In genomic region chr1:184785529-184785928, GRCh38 we compare ENCODE assay signal across 21 cellular contexts. TPM values are rescaled to one million over a fixed set of nuclear protein-coding genes. Genes with fewer than 3 reads are reported as not detected.
A peak's percentile ranks its signal among the peaks of the same experiment; 100 is the strongest.
DNase-seq lines count a peak whose midpoint lies in the region; ATAC-seq, FAIRE-seq and TF ChIP-seq lines count a peak whose summit lies in the region.
"Had no signal": no experiment of that assay in that cellular context is flagged by ENCODE, and none has a peak within 500 bp of the region (broad histone marks: within the 10 kb centered on the region; RNA-seq: fewer than 3 reads in every experiment).

No MANE protein-coding gene starts in this region.

- no peaks in the 10 kb centered on the region for H3K9me1 ChIP-seq in K562 (ENCODE audit: control insufficient read depth, insufficient read depth, low read length)

- TF ChIP-seq CTCF in A549 (IDR thresholded peaks at IDR 0.05), result no peak
- TF ChIP-seq CTCF in K562 (IDR thresholded peaks at IDR 0.05 in 2 of 3, conservative IDR thresholded peaks at IDR 0.05 in 1 of 3; ENCODE audit: insufficient read depth in 2 of 3, low read depth in 1 of 3, low read length in 3 of 3), result no peak

- no peaks in the 10 kb centered on the region for H3K27me3 ChIP-seq in K562 (ENCODE audit: control insufficient read depth in 2 of 2, insufficient read depth in 2 of 2, low read length in 2 of 2)
- H3K27me3 ChIP-seq: BLaER1 treated with 17β-estradiol and CSF1 and Interleukin-3, amounts not matched to agents 10 nM and 100 nM had no signal

- POLR2A ChIA-PET in A549 (lab: Yijun Ruan, JAX) (no interaction called here), K562 (lab: Yijun Ruan, JAX) (interaction anchor here (0.7 to 1.4 kb wide), 2 partner anchors 10 to 15 kb away, joined by 3 to 4 read pairs; no protein-coding TSS in a partner anchor), T-cell (lab: Charles Lee) (no interaction called here)

- H3K36me3 Mint-ChIP-seq in activated T-cell treated with anti-CD3 and anti-CD28 coated beads, Interleukin-2, amount 50 U/mL, for 72 hours (ENCODE audit: insufficient read depth in 2 of 2), result peaks cover 2 to 8% of the 10 kb centered on the region in 2 donors
- H3K36me3 Mint-ChIP-seq in activated T-cell treated with anti-CD3 and anti-CD28 coated beads, Interleukin-2, amount 50 U/mL, for 4 hours (ENCODE audit: insufficient read depth), result peaks cover 36% of the 10 kb centered on the region
- H3K36me3 Mint-ChIP-seq in T-cell, result peaks cover 51% of the 10 kb centered on the region

- no peaks in the 10 kb centered on the region for H3K36me3 ChIP-seq in K562 (ENCODE audit: control insufficient read depth, insufficient read depth, low read length)

- intact Hi-C loops in K562 (cut with micrococcal nuclease) (no loop called here), head of caudate nucleus (cut with DNase I) (no loop called here)

- 87% methylated on average over 2 of the region's 2 CpGs for WGBS in A549 (ENCODE audit: missing lambda C conversion rate)
- 79% methylated on average over 2 of the region's 2 CpGs for WGBS in K562 (ENCODE audit: insufficient coverage, low coverage, missing lambda C conversion rate)

- no peaks in the 10 kb centered on the region for H4K20me1 ChIP-seq in K562 (replicated peaks; ENCODE audit: control insufficient read depth, insufficient read depth, low read length)
- H4K20me1 ChIP-seq: BLaER1 treated with 17β-estradiol and CSF1 and Interleukin-3, amounts not matched to agents 10 nM and 100 nM had no signal

- H3K9me3 Mint-ChIP-seq in activated T-cell treated with anti-CD3 and anti-CD28 coated beads, Interleukin-2, amount 50 U/mL, for 72 hours, result peaks cover 6 to 11% of the 10 kb centered on the region in 2 donors
- H3K9me3 Mint-ChIP-seq in activated T-cell treated with anti-CD3 and anti-CD28 coated beads, Interleukin-2, amount 50 U/mL, for 4 hours, result peaks cover 38% of the 10 kb centered on the region
- peaks cover 21 to 40% (median 31%) of the 10 kb centered on the region in 3 donors for H3K9me3 Mint-ChIP-seq in T-cell

- no TSS peak for BruUV-seq in K562 (replicated peaks; lab: Mats Ljungman, UMichigan)

- H3K4me1 ChIP-seq in A549 (peaks cover 10% of the 10 kb centered on the region; the same call in 1 of the 3 replicates), K562 (replicated peaks in 1 of 2; ENCODE audit: control insufficient read depth in 2 of 2, insufficient read depth in 2 of 2, low read length in 2 of 2) (peaks cover 0 to 13% of the 10 kb centered on the region in 2 experiments; a peak in 1 of 5 replicates)
- H3K4me1 ChIP-seq: Caco-2 had no signal

- no peak for FAIRE-seq in A549 (lab: Jason Lieb, UNC)
- no peak for FAIRE-seq in K562 (lab: Jason Lieb, UNC)
- FAIRE-seq: D721Med, G401.6, GM12891, GM19239 had no signal

- no peak for TF ChIP-seq RAD21 in A549 (conservative IDR thresholded peaks at IDR 0.05 in 1 of 2, IDR thresholded peaks at IDR 0.05 in 1 of 2)
- no peak for TF ChIP-seq RAD21 in K562 (CRISPR knock-in tag; conservative IDR thresholded peaks at IDR 0.05 in 1 of 2, IDR thresholded peaks at IDR 0.05 in 1 of 2)

- H3K9ac ChIP-seq in K562 (ENCODE audit: insufficient read depth in 1 of 2, low read depth in 2 of 2, low read length in 2 of 2), result no peak overlapping the region
- H3K9ac ChIP-seq: BLaER1 treated with 17β-estradiol and CSF1 and Interleukin-3, amounts not matched to agents 10 nM and 100 nM had no signal

- no peak overlapping the region for H3K4me3 ChIP-seq in A549
- H3K4me3 ChIP-seq in K562, result no peak overlapping the region
- H3K4me3 ChIP-seq: BLaER1 treated with 17β-estradiol and CSF1 and Interleukin-3, amounts not matched to agents 10 nM and 100 nM had no signal

- no peak for TF ChIP-seq EP300 in A549 (IDR thresholded peaks at IDR 0.05)
- TF ChIP-seq EP300 in K562 (IDR thresholded peaks at IDR 0.05; ENCODE audit: low read length), result no peak

- H3K9me3 ChIP-seq in A549, result peaks cover 4% of the 10 kb centered on the region; the same call in 1 of the 3 replicates
- no peaks in the 10 kb centered on the region for H3K9me3 ChIP-seq in K562 (replicated peaks; ENCODE audit: control insufficient read depth, insufficient read depth, low read depth, low read length)

- H3K27ac Mint-ChIP-seq in activated T-cell treated with anti-CD3 and anti-CD28 coated beads, Interleukin-2, amount 50 U/mL, for 72 hours, result peak overlapping the region; percentile 33
- H3K27ac Mint-ChIP-seq in T-cell, result no peak overlapping the region
- H3K27ac Mint-ChIP-seq: B cell; CD4-positive, alpha-beta T cell; CD8-positive, alpha-beta T cell had no signal

- in situ Hi-C loops in K562 (cut with MboI), result no loop called here

- CTCF ChIA-PET in A549 (lab: Yijun Ruan, JAX) (interaction anchor here (1.1 kb wide), 1 partner anchor 9 kb away, joined by 3 read pairs; no protein-coding TSS in a partner anchor), K562 (lab: Yijun Ruan, JAX; ENCODE audit: low intra/inter-chr PET ratio) (no interaction called here), T-cell (lab: Charles Lee) (interaction anchor here in 1 of 2 donors (1.6 kb wide), 1 partner anchor 20 kb away, joined by 3 read pairs; no protein-coding TSS in a partner anchor)

- H3K4me3 Mint-ChIP-seq in activated T-cell treated with anti-CD3 and anti-CD28 coated beads, Interleukin-2, amount 50 U/mL, for 72 hours, result no peak overlapping the region
- no peak overlapping the region for H3K4me3 Mint-ChIP-seq in activated T-cell treated with anti-CD3 and anti-CD28 coated beads, Interleukin-2, amount 50 U/mL, for 4 hours
- no peak overlapping the region for H3K4me3 Mint-ChIP-seq in T-cell
- H3K4me3 Mint-ChIP-seq: B cell; CD4-positive, alpha-beta T cell; CD8-positive, alpha-beta T cell had no signal

- no peak for ATAC-seq in activated T-cell treated with anti-CD3 and anti-CD28 coated beads, Interleukin-2, amount 50 U/mL, for 72 hours (replicated peaks in 1 of 2)
- no peak for ATAC-seq in activated T-cell treated with anti-CD3 and anti-CD28 coated beads, Interleukin-2, amount 50 U/mL, for 4 hours
- ATAC-seq in A549 (no peak), K562 (no peak), T-cell (replicated peaks in 1 of 4) (no peak)
- ATAC-seq: CD8-positive, alpha-beta T cell had no signal

- H3K4me1 Mint-ChIP-seq in activated T-cell treated with anti-CD3 and anti-CD28 coated beads, Interleukin-2, amount 50 U/mL, for 72 hours (ENCODE audit: low read depth), result no peaks in the 10 kb centered on the region
- no peaks in the 10 kb centered on the region for H3K4me1 Mint-ChIP-seq in activated T-cell treated with anti-CD3 and anti-CD28 coated beads, Interleukin-2, amount 50 U/mL, for 4 hours (ENCODE audit: low read depth)
- H3K4me1 Mint-ChIP-seq in T-cell, result peaks cover 0 to 2% (median 0%) of the 10 kb centered on the region in 3 donors

- no peak overlapping the region for H2AFZ ChIP-seq in K562 (ENCODE audit: low read depth, low read length)

- H3K79me2 ChIP-seq in K562 (ENCODE audit: control insufficient read depth, insufficient read depth, low read length), result no peaks in the 10 kb centered on the region

- H3K27me3 Mint-ChIP-seq in activated T-cell treated with anti-CD3 and anti-CD28 coated beads, Interleukin-2, amount 50 U/mL, for 72 hours (ENCODE audit: low read depth), result no peaks in the 10 kb centered on the region
- H3K27me3 Mint-ChIP-seq in activated T-cell treated with anti-CD3 and anti-CD28 coated beads, Interleukin-2, amount 50 U/mL, for 4 hours (ENCODE audit: low read depth), result no peaks in the 10 kb centered on the region
- no peaks in the 10 kb centered on the region for H3K27me3 Mint-ChIP-seq in T-cell
- H3K27me3 Mint-ChIP-seq: B cell; CD4-positive, alpha-beta T cell had no signal

- H3K4me2 ChIP-seq in A549, result no peak overlapping the region
- H3K4me2 ChIP-seq in K562 (ENCODE audit: insufficient read depth, low read length), result no peak overlapping the region

- no peak for TF ChIP-seq POLR2A in A549 (IDR thresholded peaks at IDR 0.05; ENCODE audit: low read length)
- TF ChIP-seq POLR2A in K562 (conservative IDR thresholded peaks at IDR 0.05), result no peak

- DNase-seq in activated T-cell treated with anti-CD3 and anti-CD28 coated beads, Interleukin-2, amount 50 U/mL, for 72 hours, result no peak
- no peak for DNase-seq in activated T-cell treated with anti-CD3 and anti-CD28 coated beads, Interleukin-2, amount 50 U/mL, for 4 hours
- DNase-seq in A549 (ENCODE audit: low read depth in 1 of 2, low spot score in 1 of 2) (no peak), K562 (ENCODE audit: extremely low read depth in 1 of 4, low spot score in 3 of 4) (no peak), head of caudate nucleus (no peak), T-cell (no peak)
- DNase-seq: AML-193; Caco-2; Calu3; CD4-positive, alpha-beta T cell; CD8-positive, alpha-beta T cell; DMS79 treated with DMSO at 0.1 percent for 48 hours; GF-D8 had no signal

- H3K27ac ChIP-seq in A549, result no peak overlapping the region
- H3K27ac ChIP-seq in K562 (ENCODE audit: extremely low read depth, low read depth, low read length), result no peak overlapping the region
- H3K27ac ChIP-seq: 22Rv1, C4-2B had no signal

RNA-seq across cellular contexts. Expression of gene EDEM3, which starts 30.9 kb away (rescaled TPM):
- total RNA-seq in activated T-cell treated with anti-CD3 and anti-CD28 coated beads, Interleukin-2, amount 50 U/mL, for 72 hours, result 10 to 100 TPM; 28.3 to 28.4 TPM
- 10 to 100 TPM; 18.0 to 20.4 (median 19.1) TPM for total RNA-seq in activated T-cell treated with anti-CD3 and anti-CD28 coated beads, Interleukin-2, amount 50 U/mL, for 4 hours
- 24.2 and 26.1 TPM in 2 replicates for polyA plus RNA-seq in A549 (2011; rRNA removed)
- 2.7 and 3.9 TPM in 2 replicates for polyA plus RNA-seq in A549 (2012; cell fraction: cytosol; rRNA removed)
- polyA plus RNA-seq in A549 (2012; cell fraction: nucleus; rRNA removed), result 2.1 and 2.2 TPM in 2 replicates
- polyA plus RNA-seq in A549 (2017; fragmentation: RNase III; extraction: RNeasy Plus Mini Kit Qiagen cat#74134 plus additional on column Dnase treatment), result 10.5 to 11.0 TPM (median 10.6 TPM) in 3 replicates
- 34.7 and 47.2 TPM in 2 replicates for polyA minus RNA-seq in A549 (2011; rRNA and poly(A)+ RNA removed)
- 30.0 and 65.7 TPM in 2 replicates for total RNA-seq in K562 (2011; cell fraction: chromatin; rRNA removed; ENCODE audit: low replicate concordance)
- 18.3 and 23.0 TPM in 2 replicates for total RNA-seq in K562 (2011; cell fraction: nucleolus; rRNA removed)
- total RNA-seq in K562 (2011; cell fraction: nucleoplasm; rRNA removed), result 49.9 and 51.0 TPM in 2 replicates
- total RNA-seq in K562 (2014; rRNA removed), result 27.9 and 30.9 TPM in 2 replicates
- total RNA-seq in K562 (2014; rRNA removed; fragmentation: Illumina TruSeq; extraction: Trizol), result 46.6 and 47.9 TPM in 2 replicates
- total RNA-seq in K562 (2015; rRNA removed; fragmentation: Illumina TruSeq; extraction: Trizol), result 40.9 and 45.9 TPM in 2 replicates
- 30.7 and 40.3 TPM in 2 replicates for total RNA-seq in K562 (2021)
- 27.3 and 28.0 TPM in 2 replicates for polyA plus RNA-seq in K562 (2011; rRNA removed)
- polyA plus RNA-seq in K562 (2011; cell fraction: cytosol; rRNA removed), result 3.5 and 9.9 TPM in 2 replicates
- 24.2 and 34.5 TPM in 2 replicates for polyA plus RNA-seq in K562 (2011; cell fraction: nucleus; rRNA removed)
- polyA plus RNA-seq in K562 (2012), result 20.5 and 21.3 TPM in 2 replicates
- 22.3 and 31.6 TPM in 2 replicates for polyA plus RNA-seq in K562 (2014; fragmentation: Illumina TruSeq; extraction: Trizol)
- polyA plus RNA-seq in K562 (2014; fragmentation: Nextera tagmentation; extraction: Ambion mirVana), result 10 to 100 TPM; 15.8 to 18.5 TPM
- polyA plus RNA-seq in K562 (2014; rRNA removed), result 16.6 and 19.5 TPM in 2 replicates
- 137 and 138 TPM in 2 replicates for polyA minus RNA-seq in K562 (2011; rRNA and poly(A)+ RNA removed)
- polyA minus RNA-seq in K562 (2011; cell fraction: cytosol; rRNA and poly(A)+ RNA removed), result 33.3 and 55.8 TPM in 2 replicates
- polyA minus RNA-seq in K562 (2011; cell fraction: nucleus; rRNA and poly(A)+ RNA removed), result 17.2 and 36.8 TPM in 2 replicates
- 10 to 100 TPM; 21.0 to 44.1 (median 39.1) TPM for total RNA-seq in T-cell
